In genomic region chr10:118594392-118595063, GRCh38 we compare ENCODE assay signal across 8 cellular contexts. TPM values are rescaled to one million over a fixed set of nuclear protein-coding genes. Genes with fewer than 3 reads are reported as not detected.
DNase-seq lines count a peak whose midpoint lies in the region; ATAC-seq and TF ChIP-seq lines count a peak whose summit lies in the region.

No MANE protein-coding gene starts in this region.

- ATAC-seq in Panc1, result no peak
- no peak for ATAC-seq in HG02571 (IDR thresholded peaks at IDR 0.05; ENCODE audit: unreplicated experiment)

- H3K9me3 ChIP-seq in Panc1 (ENCODE audit: control insufficient read depth, insufficient read depth, low read depth, low read length), result no peaks in the 10 kb centered on the region

- no peak overlapping the region for H3K27ac ChIP-seq in Panc1 (ENCODE audit: low read length)
- H3K27ac ChIP-seq in brain microvascular endothelial cell, result no peak overlapping the region

- POLR2A ChIA-PET in Panc1 (lab: Charles Lee), result no interaction called here

- H3K4me3 ChIP-seq in Panc1 (ENCODE audit: low read depth in 2 of 2, low read length in 2 of 2), result no peak overlapping the region
- H3K4me3 ChIP-seq in brain microvascular endothelial cell (ENCODE audit: low read depth, low read length), result no peak overlapping the region

- CTCF ChIA-PET in Panc1 (lab: Charles Lee), result no interaction called here

- no TSS peak for BruUV-seq in Panc1 (replicated peaks; lab: Mats Ljungman, UMichigan)

- in situ Hi-C loops in Panc1 (cut with HindIII; ENCODE audit: low pct_unique_long_range_greater_than_20kb, low sequenced_read_pairs) (loop anchor here (25.0 kb wide), 1 partner anchor 118 kb away; no protein-coding TSS in a partner anchor), brain microvascular endothelial cell (cut with HindIII; ENCODE audit: low pct_ligation_motif_present, low sequenced_read_pairs) (no loop called here)

- TF ChIP-seq CTCF in Panc1 (IDR thresholded peaks at IDR 0.05), result peak; percentile 50; the same call in 1 of the 2 replicates
- TF ChIP-seq CTCF in brain microvascular endothelial cell (IDR thresholded peaks at IDR 0.05; ENCODE audit: low read depth, low read length, missing control alignments), result peak; percentile 47

- DNase-seq in AG20443 (ENCODE audit: low spot score) (peak; percentile 53), Panc1 (ENCODE audit: low read depth, low spot score) (no peak), brain microvascular endothelial cell (peak; percentile 14), kidney tubule cell (ENCODE audit: low spot score) (peak; percentile 42), glomerular visceral epithelial cell (ENCODE audit: extremely low spot score) (no peak), NCI-H1930 (lab: John Stamatoyannopoulos, UW) (no peak)
- DNase-seq in stimulated activated CD8-positive, alpha-beta memory T cell treated with anti-CD3 and anti-CD28 coated beads, Interleukin-7, amount 100 ng/mL, for 24 hours (ENCODE audit: low read depth), result peak; percentile 10

- peaks cover 36% of the 10 kb centered on the region for H3K27me3 ChIP-seq in Panc1 (ENCODE audit: control insufficient read depth, insufficient read depth, low read length)
- peaks cover 30% of the 10 kb centered on the region for H3K27me3 ChIP-seq in brain microvascular endothelial cell (replicated peaks)

- intact Hi-C loops in Panc1 (cut with micrococcal nuclease; ENCODE audit: unreplicated experiment), result no loop called here

- H3K36me3 ChIP-seq in Panc1 (ENCODE audit: control insufficient read depth, insufficient read depth, low read length) (no peaks in the 10 kb centered on the region), brain microvascular endothelial cell (replicated peaks) (no peaks in the 10 kb centered on the region)

- H3K4me1 ChIP-seq in Panc1 (ENCODE audit: control insufficient read depth, insufficient read depth, low read length), result no peaks in the 10 kb centered on the region

RNA-seq across cellular contexts. Expression of gene PRLHR, which starts 0.9 kb away (rescaled TPM):
- not detected for total RNA-seq in Panc1 (2021; ENCODE audit: unreplicated experiment)
- polyA plus RNA-seq in Panc1 (2012; ENCODE audit: insufficient read length), result not detected

Comparison
In these comparisons a context has a peak if more than half of its experiments do, and no peak if none do; other contexts are left out.
1. DNase-seq: peak in AG20443 (single experiment), brain microvascular endothelial cell (single experiment), kidney tubule cell (single experiment) and stimulated activated CD8-positive, alpha-beta memory T cell treated with anti-CD3 and anti-CD28 coated beads, Interleukin-7, amount 100 ng/mL, for 24 hours (single experiment); none in Panc1 (single experiment), glomerular visceral epithelial cell (single experiment) and NCI-H1930 (0 of 2).